In the genomic region with DNA sequence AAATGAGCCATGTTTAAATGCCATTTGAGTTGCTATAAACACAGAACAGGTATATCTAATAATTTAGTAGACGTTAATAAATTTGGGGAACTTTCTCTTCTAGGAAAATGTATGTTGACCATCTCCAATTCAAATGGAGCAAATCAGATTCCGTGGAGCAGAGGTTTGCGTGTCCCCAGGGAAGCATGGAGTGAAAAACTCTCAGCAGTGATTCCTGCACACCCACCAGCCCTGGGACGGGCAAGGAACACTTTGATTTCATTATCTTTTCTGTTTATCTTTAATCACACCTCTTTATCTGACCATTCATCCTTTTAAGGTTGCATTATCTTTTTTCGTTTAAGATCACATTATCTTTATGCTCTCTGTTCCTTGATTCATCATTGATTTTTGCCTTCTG, we compare ENCODE assay signal across 2 cellular contexts.
TF ChIP-seq lines count a peak whose summit lies in the region.

No MANE protein-coding gene starts in this region.

TF ChIP-seq in H1, 55 proteins besides CTCF, POLR2A, EP300 and RAD21:
- no peak for TF ChIP-seq SP2 (IDR thresholded peaks at IDR 0.05; ENCODE audit: low read length)
- TF ChIP-seq POLR2AphosphoS5 (IDR thresholded peaks at IDR 0.05; ENCODE audit: low read depth, low read length): no peak
- TF ChIP-seq CREB1 (IDR thresholded peaks at IDR 0.05): no peak
- TF ChIP-seq SIN3A (conservative IDR thresholded peaks at IDR 0.05 in 1 of 2, IDR thresholded peaks at IDR 0.05 in 1 of 2; ENCODE audit: low read depth in 1 of 2, low read length in 2 of 2): no peak
- no peak for TF ChIP-seq SUZ12 (IDR thresholded peaks at IDR 0.05; ENCODE audit: low read length)
- no peak for TF ChIP-seq CTBP2 (IDR thresholded peaks at IDR 0.05; ENCODE audit: borderline replicate concordance, insufficient read depth, insufficient read length, low read length)
- TF ChIP-seq TCF12 (IDR thresholded peaks at IDR 0.05; ENCODE audit: low read depth, low read length): no peak
- no peak for TF ChIP-seq SIX5 (IDR thresholded peaks at IDR 0.05; ENCODE audit: low read depth, low read length)
- TF ChIP-seq RBBP5 (IDR thresholded peaks at IDR 0.05; ENCODE audit: borderline replicate concordance, low read depth, low read length): no peak
- no peak for TF ChIP-seq TEAD4 (IDR thresholded peaks at IDR 0.05; ENCODE audit: low read depth, low read length)
- no peak for TF ChIP-seq TBP (IDR thresholded peaks at IDR 0.05; ENCODE audit: low read depth, low read length)
- no peak for TF ChIP-seq HDAC6 (IDR thresholded peaks at IDR 0.05; ENCODE audit: low read depth, low read length)
- no peak for TF ChIP-seq RNF2 (IDR thresholded peaks at IDR 0.05; ENCODE audit: borderline replicate concordance, low read depth, low read length, missing control alignments, poor library complexity, severe bottlenecking)
- TF ChIP-seq FOSL1 (IDR thresholded peaks at IDR 0.05; ENCODE audit: insufficient read depth, low read depth, low read length): no peak
- no peak for TF ChIP-seq PHF8 (conservative IDR thresholded peaks at IDR 0.05; ENCODE audit: low read depth, low read length)
- TF ChIP-seq BCL11A (IDR thresholded peaks at IDR 0.05; ENCODE audit: low read depth in 2 of 2, low read length in 2 of 2): no peak
- TF ChIP-seq NANOG (IDR thresholded peaks at IDR 0.05; ENCODE audit: insufficient read depth, low read depth, low read length, poor library complexity, severe bottlenecking): no peak
- TF ChIP-seq KDM5A (IDR thresholded peaks at IDR 0.05; ENCODE audit: low read length): no peak
- no peak for TF ChIP-seq RFX5 (IDR thresholded peaks at IDR 0.05; ENCODE audit: borderline replicate concordance, low read depth, low read length)

TF ChIP-seq in neural cell, 6 proteins besides CTCF, POLR2A, EP300 and RAD21:
- TF ChIP-seq, protein P1, sequence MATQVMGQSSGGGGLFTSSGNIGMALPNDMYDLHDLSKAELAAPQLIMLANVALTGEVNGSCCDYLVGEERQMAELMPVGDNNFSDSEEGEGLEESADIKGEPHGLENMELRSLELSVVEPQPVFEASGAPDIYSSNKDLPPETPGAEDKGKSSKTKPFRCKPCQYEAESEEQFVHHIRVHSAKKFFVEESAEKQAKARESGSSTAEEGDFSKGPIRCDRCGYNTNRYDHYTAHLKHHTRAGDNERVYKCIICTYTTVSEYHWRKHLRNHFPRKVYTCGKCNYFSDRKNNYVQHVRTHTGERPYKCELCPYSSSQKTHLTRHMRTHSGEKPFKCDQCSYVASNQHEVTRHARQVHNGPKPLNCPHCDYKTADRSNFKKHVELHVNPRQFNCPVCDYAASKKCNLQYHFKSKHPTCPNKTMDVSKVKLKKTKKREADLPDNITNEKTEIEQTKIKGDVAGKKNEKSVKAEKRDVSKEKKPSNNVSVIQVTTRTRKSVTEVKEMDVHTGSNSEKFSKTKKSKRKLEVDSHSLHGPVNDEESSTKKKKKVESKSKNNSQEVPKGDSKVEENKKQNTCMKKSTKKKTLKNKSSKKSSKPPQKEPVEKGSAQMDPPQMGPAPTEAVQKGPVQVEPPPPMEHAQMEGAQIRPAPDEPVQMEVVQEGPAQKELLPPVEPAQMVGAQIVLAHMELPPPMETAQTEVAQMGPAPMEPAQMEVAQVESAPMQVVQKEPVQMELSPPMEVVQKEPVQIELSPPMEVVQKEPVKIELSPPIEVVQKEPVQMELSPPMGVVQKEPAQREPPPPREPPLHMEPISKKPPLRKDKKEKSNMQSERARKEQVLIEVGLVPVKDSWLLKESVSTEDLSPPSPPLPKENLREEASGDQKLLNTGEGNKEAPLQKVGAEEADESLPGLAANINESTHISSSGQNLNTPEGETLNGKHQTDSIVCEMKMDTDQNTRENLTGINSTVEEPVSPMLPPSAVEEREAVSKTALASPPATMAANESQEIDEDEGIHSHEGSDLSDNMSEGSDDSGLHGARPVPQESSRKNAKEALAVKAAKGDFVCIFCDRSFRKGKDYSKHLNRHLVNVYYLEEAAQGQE (IDR thresholded peaks at IDR 0.05; ENCODE audit: borderline replicate concordance): no peak
- no peak for TF ChIP-seq EZH2 (IDR thresholded peaks at IDR 0.05; ENCODE audit: borderline replicate concordance, insufficient read depth, low read length, poor library complexity, severe bottlenecking)
- TF ChIP-seq POLR2AphosphoS5 (IDR thresholded peaks at IDR 0.05): no peak
